18 cellular contexts compared by ENCODE assay signal in genomic region chr3:127013758-127014535, GRCh38. TPM values are rescaled to one million over a fixed set of nuclear protein-coding genes. Genes with fewer than 3 reads are reported as not detected.
A peak's percentile ranks its signal among the peaks of the same experiment; 100 is the strongest.
DNase-seq lines count a peak whose midpoint lies in the region; ATAC-seq and TF ChIP-seq lines count a peak whose summit lies in the region.
"Had no signal": no experiment of that assay in that cellular context is flagged by ENCODE, and none has a peak within 500 bp of the region (broad histone marks: within the 10 kb centered on the region; RNA-seq: fewer than 3 reads in every experiment).

No MANE protein-coding gene starts in this region.

- no peaks in the 10 kb centered on the region for H3K27me3 Mint-ChIP-seq in stimulated activated naive CD8-positive, alpha-beta T cell treated with anti-CD3 and anti-CD28 coated beads, Interleukin-15, Interleukin-2, amounts not matched to agents 100 ng/mL and 50 ng/mL, for 24 hours
- H3K27me3 Mint-ChIP-seq in brain (no peaks in the 10 kb centered on the region), Calu3 (ENCODE audit: unreplicated experiment) (no peaks in the 10 kb centered on the region)
- H3K27me3 Mint-ChIP-seq: B cell had no signal

- DNase-seq in stimulated activated naive CD8-positive, alpha-beta T cell treated with anti-CD3 and anti-CD28 coated beads, Interleukin-15, Interleukin-2, amounts not matched to agents 100 U/mL and 50 U/mL, for 24 hours: no peak
- peak; percentile 9 for DNase-seq in M059J (ENCODE audit: low read depth)
- no peak for DNase-seq in upper lobe of right lung
- no peak for DNase-seq in effector CD8-positive, alpha-beta T cell (lab: John Stamatoyannopoulos, UW)
- no peak for DNase-seq in iPS-NIHi7 (ENCODE audit: extremely low spot score)
- DNase-seq in Calu3: no peak
- DNase-seq: DMS153, NCI-H1092 treated with DMSO at 0.1 percent for 48 hours, NCI-H2171, NCI-H446 treated with DMSO at 0.1 percent for 48 hours, NCI-H748 treated with DMSO at 0.1 percent for 48 hours, Peyer's patch, Right ventricle myocardium superior had no signal

- no peaks in the 10 kb centered on the region for H3K9me3 Mint-ChIP-seq in stimulated activated naive CD8-positive, alpha-beta T cell treated with anti-CD3 and anti-CD28 coated beads, Interleukin-15, Interleukin-2, amounts not matched to agents 100 ng/mL and 50 ng/mL, for 24 hours
- H3K9me3 Mint-ChIP-seq in brain (no peaks in the 10 kb centered on the region), Calu3 (ENCODE audit: low read depth, unreplicated experiment) (no peaks in the 10 kb centered on the region)

- no peaks in the 10 kb centered on the region for H3K27me3 ChIP-seq in upper lobe of right lung
- H3K27me3 ChIP-seq: Peyer's patch had no signal

- H3K27ac ChIP-seq in upper lobe of right lung: no peak overlapping the region
- H3K27ac ChIP-seq: Peyer's patch had no signal

- H3K9me3 ChIP-seq in upper lobe of right lung: no peaks in the 10 kb centered on the region
- H3K9me3 ChIP-seq: Peyer's patch had no signal

- H3K4me1 Mint-ChIP-seq in stimulated activated naive CD8-positive, alpha-beta T cell treated with anti-CD3 and anti-CD28 coated beads, Interleukin-15, Interleukin-2, amounts not matched to agents 100 ng/mL and 50 ng/mL, for 24 hours (ENCODE audit: low read depth): no peaks in the 10 kb centered on the region
- H3K4me1 Mint-ChIP-seq in brain (peaks cover 45% of the 10 kb centered on the region), Calu3 (ENCODE audit: low read depth, unreplicated experiment) (no peaks in the 10 kb centered on the region)

- no peaks in the 10 kb centered on the region for H3K4me1 ChIP-seq in upper lobe of right lung
- H3K4me1 ChIP-seq: Peyer's patch had no signal

- peak overlapping the region; percentile 49 for H3K27ac Mint-ChIP-seq in stimulated activated naive CD8-positive, alpha-beta T cell treated with anti-CD3 and anti-CD28 coated beads, Interleukin-15, Interleukin-2, amounts not matched to agents 100 ng/mL and 50 ng/mL, for 24 hours
- H3K27ac Mint-ChIP-seq in brain (peak overlapping the region in 3 of 5 experiments; percentile 76 to 92 (median 82)), Calu3 (ENCODE audit: unreplicated experiment) (no peak overlapping the region)
- H3K27ac Mint-ChIP-seq: B cell had no signal

- no peak overlapping the region for H3K4me3 ChIP-seq in upper lobe of right lung
- H3K4me3 ChIP-seq: GM12878, Peyer's patch had no signal

- ATAC-seq in stimulated activated naive CD8-positive, alpha-beta T cell treated with anti-CD3 and anti-CD28 coated beads, Interleukin-15, Interleukin-2, amounts not matched to agents 100 U/mL and 50 U/mL, for 24 hours: no peak
- peak; percentile 31 for ATAC-seq in upper lobe of right lung
- ATAC-seq: HCT116 had no signal

- intact Hi-C loops in upper lobe of right lung (cut with DNase I) (no loop called here), Calu3 (cut with micrococcal nuclease; ENCODE audit: unreplicated experiment) (no loop called here)

- BruUV-seq in Calu3 (replicated peaks; lab: Mats Ljungman, UMichigan): no TSS peak

- H3K4me3 Mint-ChIP-seq in stimulated activated naive CD8-positive, alpha-beta T cell treated with anti-CD3 and anti-CD28 coated beads, Interleukin-15, Interleukin-2, amounts not matched to agents 100 ng/mL and 50 ng/mL, for 24 hours: no peak overlapping the region
- H3K4me3 Mint-ChIP-seq in brain (no peak overlapping the region), Calu3 (ENCODE audit: low read depth, unreplicated experiment) (no peak overlapping the region)
- H3K4me3 Mint-ChIP-seq: B cell had no signal

- peaks cover 49% of the 10 kb centered on the region for H3K36me3 ChIP-seq in upper lobe of right lung

- peaks cover 4% of the 10 kb centered on the region for H3K36me3 Mint-ChIP-seq in stimulated activated naive CD8-positive, alpha-beta T cell treated with anti-CD3 and anti-CD28 coated beads, Interleukin-15, Interleukin-2, amounts not matched to agents 100 ng/mL and 50 ng/mL, for 24 hours (ENCODE audit: low read depth)
- H3K36me3 Mint-ChIP-seq in brain (peaks cover 28% of the 10 kb centered on the region), Calu3 (ENCODE audit: insufficient read depth, unreplicated experiment) (peaks cover 49% of the 10 kb centered on the region)

- CTCF ChIA-PET in Calu3 (lab: Charles Lee): no interaction called here

- TF ChIP-seq CTCF in brain (conservative IDR thresholded peaks at IDR 0.05): no peak
- no peak for TF ChIP-seq CTCF in upper lobe of right lung (IDR thresholded peaks at IDR 0.05)
- no peak for TF ChIP-seq CTCF in Calu3 (IDR thresholded peaks at IDR 0.05; ENCODE audit: unreplicated experiment)

RNA-seq across cellular contexts. Expression of gene PLXNA1, which starts 31.0 kb away (rescaled TPM):
- 10.1 and 23.1 TPM in 2 replicates for total RNA-seq in M059J (2014; rRNA removed; shearing (Covaris generic))
- 22.2 TPM for polyA plus RNA-seq in brain (ENCODE audit: insufficient read depth, low read depth, low replicate concordance)
- 53.5 TPM for total RNA-seq in upper lobe of right lung
- total RNA-seq in Calu3 (2022): 81.1 and 84.3 TPM in 2 replicates
